2 cellular contexts compared by ENCODE assay signal in genomic region chr13:94140027-94140426, GRCh38.
TF ChIP-seq lines count a peak whose summit lies in the region.

No MANE protein-coding gene starts in this region.

TF ChIP-seq in SK-N-SH treated with all-trans-retinoic acid at 6 μM for 48 hours, 23 proteins besides CTCF, POLR2A, EP300 and RAD21 (continued from another document):
- TF ChIP-seq TSHZ2 (CRISPR knock-in tag; IDR thresholded peaks at IDR 0.05) = no peak
- TF ChIP-seq ESRRG (CRISPR knock-in tag; IDR thresholded peaks at IDR 0.05) = no peak
- no peak for TF ChIP-seq ZNF565 (CRISPR knock-in tag; conservative IDR thresholded peaks at IDR 0.05; ENCODE audit: low read depth)
- TF ChIP-seq ZNF8 (CRISPR knock-in tag; IDR thresholded peaks at IDR 0.05) = 0 out of 2 replicates have a peak, but pooled peaks have one; percentile 7
- no peak for TF ChIP-seq SNAI2 (CRISPR knock-in tag; IDR thresholded peaks at IDR 0.05)
- no peak for TF ChIP-seq CSDC2 (CRISPR knock-in tag; IDR thresholded peaks at IDR 0.05)

TF ChIP-seq in SK-N-SH, 30 proteins besides CTCF, POLR2A, EP300 and RAD21 (continued from another document):
- TF ChIP-seq USF1 (IDR thresholded peaks at IDR 0.05; ENCODE audit: borderline replicate concordance, low read depth) = no peak
- TF ChIP-seq TAF1 (IDR thresholded peaks at IDR 0.05; ENCODE audit: borderline replicate concordance, low read depth, low read length) = no peak
- no peak for TF ChIP-seq MAX (IDR thresholded peaks at IDR 0.05; ENCODE audit: low read depth)
- no peak for TF ChIP-seq POLR2AphosphoS5 (IDR thresholded peaks at IDR 0.05; ENCODE audit: low read depth, low read length)
- no peak for TF ChIP-seq MEF2A (IDR thresholded peaks at IDR 0.05; ENCODE audit: borderline replicate concordance, low read depth)
- no peak for TF ChIP-seq MXI1 (IDR thresholded peaks at IDR 0.05; ENCODE audit: low read depth, low read length)
- no peak for TF ChIP-seq FOXM1 (IDR thresholded peaks at IDR 0.05; ENCODE audit: low read depth)
- no peak for TF ChIP-seq ZBTB33 (IDR thresholded peaks at IDR 0.05; ENCODE audit: borderline replicate concordance, low read depth)
